In the genomic region with DNA sequence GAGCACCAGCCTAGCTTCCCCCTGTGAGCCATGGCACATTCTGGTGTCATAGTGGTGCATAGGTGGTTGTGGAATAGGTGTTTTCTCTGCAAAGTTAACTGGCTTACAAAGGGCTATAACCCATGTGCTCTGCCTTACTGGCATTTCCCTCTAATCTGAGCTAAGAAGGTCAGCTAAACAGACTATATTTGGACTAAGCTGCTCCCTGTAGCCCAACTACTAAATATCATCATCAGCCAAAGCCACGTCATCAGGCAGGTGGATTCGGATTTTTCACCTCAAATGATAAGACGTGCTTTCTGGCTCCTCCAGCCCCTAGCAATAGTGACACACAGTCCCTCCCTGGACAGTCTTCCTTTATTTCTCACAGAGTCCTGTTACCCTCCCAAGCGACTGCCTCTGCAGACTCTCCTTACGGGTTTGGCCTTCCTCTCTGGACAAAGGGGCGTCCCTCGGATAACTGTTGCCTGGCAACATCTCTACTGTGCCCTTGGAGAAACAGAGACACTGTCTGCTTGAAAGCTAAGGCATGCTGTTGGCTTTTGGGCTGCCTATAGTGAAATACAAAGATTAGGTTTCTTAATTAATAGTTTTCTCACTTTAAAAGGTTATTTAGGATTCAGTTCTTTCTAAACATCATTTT, we compare ENCODE assay signal across 2 cellular contexts.
TF ChIP-seq lines count a peak whose summit lies in the region.

No MANE protein-coding gene starts in this region.

TF ChIP-seq in GM23338, 12 proteins besides CTCF, POLR2A, EP300 and RAD21:
- TF ChIP-seq, protein P1, sequence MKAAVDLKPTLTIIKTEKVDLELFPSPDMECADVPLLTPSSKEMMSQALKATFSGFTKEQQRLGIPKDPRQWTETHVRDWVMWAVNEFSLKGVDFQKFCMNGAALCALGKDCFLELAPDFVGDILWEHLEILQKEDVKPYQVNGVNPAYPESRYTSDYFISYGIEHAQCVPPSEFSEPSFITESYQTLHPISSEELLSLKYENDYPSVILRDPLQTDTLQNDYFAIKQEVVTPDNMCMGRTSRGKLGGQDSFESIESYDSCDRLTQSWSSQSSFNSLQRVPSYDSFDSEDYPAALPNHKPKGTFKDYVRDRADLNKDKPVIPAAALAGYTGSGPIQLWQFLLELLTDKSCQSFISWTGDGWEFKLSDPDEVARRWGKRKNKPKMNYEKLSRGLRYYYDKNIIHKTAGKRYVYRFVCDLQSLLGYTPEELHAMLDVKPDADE (IDR thresholded peaks at IDR 0.05): no peak
- TF ChIP-seq STAT1 (IDR thresholded peaks at IDR 0.05; ENCODE audit: unreplicated experiment) (no peak), NANOG (IDR thresholded peaks at IDR 0.05; ENCODE audit: borderline replicate concordance) (no peak)
- TF ChIP-seq, protein P2, sequence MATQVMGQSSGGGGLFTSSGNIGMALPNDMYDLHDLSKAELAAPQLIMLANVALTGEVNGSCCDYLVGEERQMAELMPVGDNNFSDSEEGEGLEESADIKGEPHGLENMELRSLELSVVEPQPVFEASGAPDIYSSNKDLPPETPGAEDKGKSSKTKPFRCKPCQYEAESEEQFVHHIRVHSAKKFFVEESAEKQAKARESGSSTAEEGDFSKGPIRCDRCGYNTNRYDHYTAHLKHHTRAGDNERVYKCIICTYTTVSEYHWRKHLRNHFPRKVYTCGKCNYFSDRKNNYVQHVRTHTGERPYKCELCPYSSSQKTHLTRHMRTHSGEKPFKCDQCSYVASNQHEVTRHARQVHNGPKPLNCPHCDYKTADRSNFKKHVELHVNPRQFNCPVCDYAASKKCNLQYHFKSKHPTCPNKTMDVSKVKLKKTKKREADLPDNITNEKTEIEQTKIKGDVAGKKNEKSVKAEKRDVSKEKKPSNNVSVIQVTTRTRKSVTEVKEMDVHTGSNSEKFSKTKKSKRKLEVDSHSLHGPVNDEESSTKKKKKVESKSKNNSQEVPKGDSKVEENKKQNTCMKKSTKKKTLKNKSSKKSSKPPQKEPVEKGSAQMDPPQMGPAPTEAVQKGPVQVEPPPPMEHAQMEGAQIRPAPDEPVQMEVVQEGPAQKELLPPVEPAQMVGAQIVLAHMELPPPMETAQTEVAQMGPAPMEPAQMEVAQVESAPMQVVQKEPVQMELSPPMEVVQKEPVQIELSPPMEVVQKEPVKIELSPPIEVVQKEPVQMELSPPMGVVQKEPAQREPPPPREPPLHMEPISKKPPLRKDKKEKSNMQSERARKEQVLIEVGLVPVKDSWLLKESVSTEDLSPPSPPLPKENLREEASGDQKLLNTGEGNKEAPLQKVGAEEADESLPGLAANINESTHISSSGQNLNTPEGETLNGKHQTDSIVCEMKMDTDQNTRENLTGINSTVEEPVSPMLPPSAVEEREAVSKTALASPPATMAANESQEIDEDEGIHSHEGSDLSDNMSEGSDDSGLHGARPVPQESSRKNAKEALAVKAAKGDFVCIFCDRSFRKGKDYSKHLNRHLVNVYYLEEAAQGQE (IDR thresholded peaks at IDR 0.05; ENCODE audit: unreplicated experiment): no peak

TF ChIP-seq in K562, 482 proteins besides CTCF, POLR2A, EP300 and RAD21:
- TF ChIP-seq ZNF174 (CRISPR knock-in tag; IDR thresholded peaks at IDR 0.05) (no peak), ZNF766 (CRISPR knock-in tag; conservative IDR thresholded peaks at IDR 0.05) (no peak), ATF1 (CRISPR knock-in tag; IDR thresholded peaks at IDR 0.05) (no peak), ATF1 (tag; IDR thresholded peaks at IDR 0.05) (peak; percentile 36; the same call in 1 of the 2 replicates), KAT2B (IDR thresholded peaks at IDR 0.05; ENCODE audit: low read depth, low read length) (no peak), CREM (IDR thresholded peaks at IDR 0.05; ENCODE audit: low read depth) (peak; percentile 44; the same call in 1 of the 2 replicates), RFX1 (IDR thresholded peaks at IDR 0.05) (peak; percentile 73), DIDO1 (tag; IDR thresholded peaks at IDR 0.05; ENCODE audit: low read depth) (no peak), SLC30A9 (CRISPR knock-in tag; IDR thresholded peaks at IDR 0.05) (no peak), SMARCA5 (IDR thresholded peaks at IDR 0.05) (no peak)
- TF ChIP-seq, protein P3, sequence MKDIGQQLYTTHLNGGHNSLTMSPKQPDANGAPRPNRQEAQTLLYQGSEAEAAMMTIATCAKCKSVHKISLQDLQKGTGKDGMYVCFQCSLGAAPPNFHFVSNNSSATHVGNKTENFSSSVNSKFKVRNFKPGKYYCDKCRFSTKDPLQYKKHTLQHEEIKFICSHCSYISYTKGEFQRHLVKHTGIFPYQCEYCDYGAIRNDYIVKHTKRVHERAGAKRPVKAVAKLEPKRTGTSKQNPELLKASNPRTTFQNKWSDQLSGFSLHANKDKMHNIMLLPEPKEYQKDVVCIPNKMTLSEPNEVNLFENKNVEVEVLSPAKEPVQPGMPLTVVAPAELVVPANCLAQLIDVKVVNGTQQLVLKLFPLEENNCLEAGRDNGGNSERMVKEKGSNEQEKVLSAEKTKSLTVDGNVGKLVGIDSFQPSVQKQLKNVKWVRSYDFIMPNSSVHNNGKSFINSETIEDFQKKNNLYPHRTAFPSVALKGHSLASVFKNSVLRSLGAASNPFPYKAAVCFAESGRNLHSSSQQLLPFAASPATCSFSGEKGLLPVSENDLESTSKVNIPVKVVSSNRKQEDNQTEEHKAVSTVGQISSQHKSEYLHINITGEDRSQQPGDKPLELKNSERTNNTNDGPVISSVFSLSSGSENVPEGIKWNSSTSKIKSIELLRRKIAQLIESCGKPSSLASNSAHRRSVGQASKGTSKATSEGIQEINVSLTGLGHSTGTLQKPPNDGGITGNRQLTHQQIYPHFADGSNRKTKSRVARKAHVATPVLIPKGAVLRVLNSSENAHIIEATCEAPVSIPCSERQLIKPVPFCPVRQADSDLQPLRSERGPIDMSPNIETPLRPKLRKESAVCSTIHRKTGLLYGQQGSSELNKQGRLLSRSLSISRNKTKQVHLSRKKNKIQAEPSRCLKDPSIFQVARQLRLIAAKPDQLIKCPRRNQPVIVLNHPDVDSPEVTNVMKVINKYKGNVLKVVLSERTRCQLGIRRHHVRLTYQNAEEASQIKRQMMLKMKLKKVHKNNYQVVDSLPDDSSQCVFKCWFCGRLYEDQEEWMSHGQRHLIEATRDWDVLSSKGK (CRISPR knock-in tag; IDR thresholded peaks at IDR 0.05): no peak
